12 cellular contexts compared by ENCODE assay signal in genomic region chr14:68687746-68688145, GRCh38.
DNase-seq lines count a peak whose midpoint lies in the region; ATAC-seq, FAIRE-seq and TF ChIP-seq lines count a peak whose summit lies in the region.
"Had no signal": no experiment of that assay in that cellular context is flagged by ENCODE, and none has a peak within 500 bp of the region (broad histone marks: within the 10 kb centered on the region; RNA-seq: fewer than 3 reads in every experiment).

No MANE protein-coding gene starts in this region.

- H3K27me3 ChIP-seq in osteoblast (ENCODE audit: insufficient read depth, low read length): no peaks in the 10 kb centered on the region
- H3K27me3 ChIP-seq: heart left ventricle had no signal

- H3K27ac ChIP-seq in OCI-LY7 (ENCODE audit: low read depth, low read length, poor library complexity, severe bottlenecking): no peak overlapping the region
- H3K27ac ChIP-seq in osteoblast (ENCODE audit: low read depth, low read length): peak overlapping the region; percentile 72
- H3K27ac ChIP-seq in kidney (ENCODE audit: low read depth in 2 of 2, low read length in 2 of 2): no peak overlapping the region
- H3K27ac ChIP-seq: heart left ventricle, KMS-11 had no signal

- no TSS peak for BruUV-seq in OCI-LY7 (replicated peaks; lab: Mats Ljungman, UMichigan)

- H3K36me3 Mint-ChIP-seq in glutamatergic neuron (ENCODE audit: unreplicated experiment): peaks cover 7% of the 10 kb centered on the region

- H3K36me3 ChIP-seq in OCI-LY7 (ENCODE audit: insufficient read depth, low read length): no peaks in the 10 kb centered on the region
- no peaks in the 10 kb centered on the region for H3K36me3 ChIP-seq in osteoblast (ENCODE audit: insufficient read depth, low read length)
- no peaks in the 10 kb centered on the region for H3K36me3 ChIP-seq in kidney (ENCODE audit: control insufficient read depth in 1 of 2, insufficient read depth in 2 of 2, low read length in 2 of 2)
- H3K36me3 ChIP-seq: heart left ventricle had no signal

- H3K79me2 ChIP-seq in OCI-LY7 (ENCODE audit: insufficient read depth, low read depth, low read length) (no peaks in the 10 kb centered on the region), osteoblast (ENCODE audit: insufficient read depth, low read length) (no peaks in the 10 kb centered on the region)

- H3K4me1 Mint-ChIP-seq in glutamatergic neuron (ENCODE audit: low read depth, unreplicated experiment): peaks cover 2% of the 10 kb centered on the region

- H3K4me3 ChIP-seq in OCI-LY7 (ENCODE audit: low read depth, low read length, poor library complexity, severe bottlenecking) (no peak overlapping the region), osteoblast (ENCODE audit: insufficient read depth, low read length) (no peak overlapping the region), kidney (ENCODE audit: low read length in 2 of 2) (no peak overlapping the region)
- H3K4me3 ChIP-seq: heart left ventricle had no signal

- H3K27me3 Mint-ChIP-seq in glutamatergic neuron (ENCODE audit: unreplicated experiment): peaks cover 7% of the 10 kb centered on the region

- H3K9me3 ChIP-seq in OCI-LY7 (ENCODE audit: low read length): no peaks in the 10 kb centered on the region
- no peaks in the 10 kb centered on the region for H3K9me3 ChIP-seq in osteoblast (ENCODE audit: low read depth, low read length)
- H3K9me3 ChIP-seq in kidney (ENCODE audit: control insufficient read depth in 1 of 2, low read length in 2 of 2): no peaks in the 10 kb centered on the region
- H3K9me3 ChIP-seq: heart left ventricle had no signal

- H3K4me3 Mint-ChIP-seq in glutamatergic neuron (ENCODE audit: unreplicated experiment): no peak overlapping the region

- no peak overlapping the region for H2AFZ ChIP-seq in OCI-LY7 (ENCODE audit: low read length)
- H2AFZ ChIP-seq in osteoblast (ENCODE audit: low read length): peak overlapping the region; percentile 42

- peaks cover 80% of the 10 kb centered on the region for H3K4me1 ChIP-seq in OCI-LY7 (ENCODE audit: insufficient read depth, low read length, poor library complexity, severe bottlenecking)
- peaks cover 40% of the 10 kb centered on the region for H3K4me1 ChIP-seq in osteoblast (ENCODE audit: insufficient read depth, low read length)
- H3K4me1 ChIP-seq in kidney (ENCODE audit: control insufficient read depth in 1 of 2, insufficient read depth in 1 of 2, low read depth in 1 of 2, low read length in 2 of 2): peaks cover 16 to 22% of the 10 kb centered on the region in 2 donors

- H3K9ac ChIP-seq in kidney (ENCODE audit: low read length in 2 of 2): no peak overlapping the region
- H3K9ac ChIP-seq: KMS-11 had no signal

- H4K20me1 ChIP-seq in OCI-LY7 (ENCODE audit: insufficient read depth, low read length) (no peaks in the 10 kb centered on the region), osteoblast (ENCODE audit: insufficient read depth, low read length) (no peaks in the 10 kb centered on the region)

- H3K9me2 ChIP-seq in OCI-LY7 (ENCODE audit: insufficient read depth, low read length): no peaks in the 10 kb centered on the region

- in situ Hi-C loops in Caki2 (cut with HindIII; ENCODE audit: low pct_unique_long_range_greater_than_20kb, low sequenced_read_pairs): no loop called here

- DNase-seq in Caki2 (ENCODE audit: low read depth) (peak; percentile 64), OCI-LY7 (ENCODE audit: low spot score) (no peak), epidermal melanocyte (ENCODE audit: insufficient read length, low spot score) (peak; percentile 41), osteoblast (ENCODE audit: insufficient read length, low spot score, missing footprints) (peak; percentile 95), kidney (no peak), glutamatergic neuron (no peak)
- DNase-seq: anterior cingulate cortex, heart left ventricle, NCI-H748 treated with DMSO at 0.1 percent for 48 hours had no signal

- H3K9me3 Mint-ChIP-seq in glutamatergic neuron (ENCODE audit: unreplicated experiment): peaks cover 2% of the 10 kb centered on the region

- CTCF ChIA-PET in OCI-LY7 (lab: Charles Lee; ENCODE audit: unreplicated experiment): interaction anchor here (1.1 kb wide), 1 partner anchor 13 kb away, joined by 4 read pairs; no protein-coding TSS in a partner anchor

- FAIRE-seq in kidney (lab: Jason Lieb, UNC): no peak

- POLR2A ChIA-PET in OCI-LY7 (lab: Charles Lee): interaction anchor here (1.1 to 1.6 kb wide), 2 partner anchors 174 to 316 kb away, joined by 4 to 6 read pairs; no protein-coding TSS in a partner anchor

- no peak overlapping the region for H3K27ac Mint-ChIP-seq in glutamatergic neuron (ENCODE audit: unreplicated experiment)

- peak overlapping the region; percentile 77; the same call in 1 of the 2 replicates for H3K4me2 ChIP-seq in OCI-LY7 (ENCODE audit: low read length)
- peak overlapping the region; percentile 54 for H3K4me2 ChIP-seq in osteoblast (ENCODE audit: insufficient read depth, low read length)
- H3K4me2 ChIP-seq: KMS-11 had no signal

- intact Hi-C loops in OCI-LY7 (cut with micrococcal nuclease; ENCODE audit: unreplicated experiment): loop anchor here (1.0 to 5.0 kb wide), 2 partner anchors 404 to 420 kb away; no protein-coding TSS in a partner anchor
- intact Hi-C loops in kidney (cut with DNase I): no loop called here

- ATAC-seq in GM21447 (IDR thresholded peaks at IDR 0.05; ENCODE audit: unreplicated experiment) (no peak), HG03460 (IDR thresholded peaks at IDR 0.05; ENCODE audit: unreplicated experiment) (no peak)
- ATAC-seq: heart left ventricle had no signal

- no peak for TF ChIP-seq CTCF in OCI-LY7 (conservative IDR thresholded peaks at IDR 0.05; ENCODE audit: low read length)
- TF ChIP-seq CTCF in osteoblast (IDR thresholded peaks at IDR 0.05; ENCODE audit: extremely low read depth, low read depth, low read length): no peak
- no peak for TF ChIP-seq CTCF in kidney (IDR thresholded peaks at IDR 0.05; ENCODE audit: borderline replicate concordance, extremely low read depth, insufficient read depth)
- TF ChIP-seq CTCF in glutamatergic neuron (IDR thresholded peaks at IDR 0.05; ENCODE audit: partially characterized antibody, unreplicated experiment): no peak

Comparison
In these comparisons a context has a peak if more than half of its experiments do, and no peak if none do; other contexts are left out.
1. DNase-seq: peak in Caki2 (single experiment), epidermal melanocyte (single experiment) and osteoblast (single experiment); none in OCI-LY7 (single experiment), kidney (single experiment) and glutamatergic neuron (single experiment).